Comparison of ENCODE assay signal across 20 cellular contexts in genomic region chr11:12273618-12273995, GRCh38.
"Had no signal": no experiment of that assay in that cellular context is flagged by ENCODE, and none has a peak within 500 bp of the region (broad histone marks: within the 10 kb centered on the region; RNA-seq: fewer than 3 reads in every experiment).

No MANE protein-coding gene starts in this region.

- H3K9me3 Mint-ChIP-seq: activated CD4-positive, alpha-beta memory T cell treated with anti-CD3 and anti-CD28 coated beads for 36 hours; activated naive CD8-positive, alpha-beta T cell treated with anti-CD3 and anti-CD28 coated beads, Interleukin-2, amount 10 ng/mL, durations not matched to agents 7 days and 5 days; activated T-cell treated with anti-CD3 and anti-CD28 coated beads, Interleukin-2, amount 50 U/mL, for 4 hours; WTC11 had no signal

- H3K36me3 Mint-ChIP-seq: activated CD4-positive, alpha-beta memory T cell treated with anti-CD3 and anti-CD28 coated beads for 36 hours; activated naive CD8-positive, alpha-beta T cell treated with anti-CD3 and anti-CD28 coated beads, Interleukin-2, amount 10 ng/mL, durations not matched to agents 7 days and 5 days; WTC11 had no signal

- H3K4me1 Mint-ChIP-seq: activated CD4-positive, alpha-beta T cell treated with anti-CD3 and anti-CD28 coated beads for 36 hours; activated naive CD8-positive, alpha-beta T cell treated with anti-CD3 and anti-CD28 coated beads, Interleukin-2, amount 10 ng/mL, durations not matched to agents 7 days and 5 days; WTC11 had no signal

- H3K9me3 ChIP-seq: body of pancreas, lower lobe of right lung, prostate gland, stomach, testis, upper lobe of right lung had no signal

- ATAC-seq: activated CD4-positive, alpha-beta T cell treated with anti-CD3 and anti-CD28 coated beads for 36 hours; activated T-cell treated with anti-CD3 and anti-CD28 coated beads, Interleukin-2, amount 50 U/mL, for 4 hours; lower lobe of right lung; right cardiac atrium; upper lobe of right lung; WTC11 had no signal

- DNase-seq: activated CD4-positive, alpha-beta memory T cell treated with anti-CD3 and anti-CD28 coated beads for 36 hours; activated naive CD8-positive, alpha-beta T cell treated with anti-CD3 and anti-CD28 coated beads, Interleukin-2, amount 10 ng/mL, durations not matched to agents 7 days and 5 days; activated T-cell treated with anti-CD3 and anti-CD28 coated beads, Interleukin-2, amount 50 U/mL, for 4 hours; amygdala; erythroblast; foreskin melanocyte; glutamatergic neuron; hypothalamus; lower lobe of right lung; midbrain; right cardiac atrium; small intestine; stimulated activated CD4-positive, alpha-beta T cell treated with anti-CD3 and anti-CD28 coated beads, Interleukin-4, amount 100 ng/mL, for 1 hour; stomach; testis; upper lobe of right lung had no signal

- H3K27ac Mint-ChIP-seq: activated CD4-positive, alpha-beta memory T cell treated with anti-CD3 and anti-CD28 coated beads for 36 hours; activated CD4-positive, alpha-beta T cell treated with anti-CD3 and anti-CD28 coated beads for 36 hours; activated naive CD8-positive, alpha-beta T cell treated with anti-CD3 and anti-CD28 coated beads, Interleukin-2, amount 10 ng/mL, durations not matched to agents 7 days and 5 days; WTC11 had no signal

- H3K27ac ChIP-seq: lower lobe of right lung, prostate gland, stomach, testis, upper lobe of right lung had no signal

- H3K27me3 Mint-ChIP-seq: activated CD4-positive, alpha-beta memory T cell treated with anti-CD3 and anti-CD28 coated beads for 36 hours; activated CD4-positive, alpha-beta T cell treated with anti-CD3 and anti-CD28 coated beads for 36 hours; activated naive CD8-positive, alpha-beta T cell treated with anti-CD3 and anti-CD28 coated beads, Interleukin-2, amount 10 ng/mL, durations not matched to agents 7 days and 5 days had no signal

- H3K4me3 Mint-ChIP-seq: activated CD4-positive, alpha-beta memory T cell treated with anti-CD3 and anti-CD28 coated beads for 36 hours; activated CD4-positive, alpha-beta T cell treated with anti-CD3 and anti-CD28 coated beads for 36 hours; activated naive CD8-positive, alpha-beta T cell treated with anti-CD3 and anti-CD28 coated beads, Interleukin-2, amount 10 ng/mL, durations not matched to agents 7 days and 5 days; activated T-cell treated with anti-CD3 and anti-CD28 coated beads, Interleukin-2, amount 50 U/mL, for 4 hours; WTC11 had no signal

- H3K27me3 ChIP-seq: body of pancreas, stomach, testis, upper lobe of right lung had no signal

- H3K36me3 ChIP-seq: lower lobe of right lung, prostate gland, stomach, upper lobe of right lung had no signal

- H3K4me3 ChIP-seq: body of pancreas, lower lobe of right lung, prostate gland, stomach, testis, upper lobe of right lung had no signal
